ENCODE assay signal across 11 cellular contexts in genomic region chr6:165245287-165245686, GRCh38.
DNase-seq lines count a peak whose midpoint lies in the region; ATAC-seq and TF ChIP-seq lines count a peak whose summit lies in the region.
"Had no signal": no experiment of that assay in that cellular context is flagged by ENCODE, and none has a peak within 500 bp of the region (broad histone marks: within the 10 kb centered on the region; RNA-seq: fewer than 3 reads in every experiment).

No MANE protein-coding gene starts in this region.

- H3K36me3 ChIP-seq in A673 (ENCODE audit: insufficient read depth, low read length, poor library complexity, severe bottlenecking): no peaks in the 10 kb centered on the region
- H3K36me3 ChIP-seq in adipocyte (ENCODE audit: control insufficient read depth, insufficient read depth, low read length, severe bottlenecking): no peaks in the 10 kb centered on the region
- no peaks in the 10 kb centered on the region for H3K36me3 ChIP-seq in left lung
- H3K36me3 ChIP-seq: prostate gland had no signal

- no peaks in the 10 kb centered on the region for H3K27me3 Mint-ChIP-seq in activated CD8-positive, alpha-beta T cell treated with anti-CD3 and anti-CD28 coated beads for 36 hours
- H3K27me3 Mint-ChIP-seq: IgD-negative memory B cell had no signal

- no peaks in the 10 kb centered on the region for H3K27me3 ChIP-seq in A673 (replicated peaks; ENCODE audit: insufficient read depth, low read depth, low read length, poor library complexity)
- H3K27me3 ChIP-seq in adipocyte (replicated peaks; ENCODE audit: control insufficient read depth, insufficient read depth, low read length): no peaks in the 10 kb centered on the region
- H3K27me3 ChIP-seq in left lung: no peaks in the 10 kb centered on the region

- no peaks in the 10 kb centered on the region for H3K4me1 ChIP-seq in A673 (ENCODE audit: insufficient read depth, low read length, poor library complexity, severe bottlenecking)
- H3K4me1 ChIP-seq in adipocyte (ENCODE audit: control insufficient read depth, insufficient read depth, low read length): no peaks in the 10 kb centered on the region
- H3K4me1 ChIP-seq in left lung: no peaks in the 10 kb centered on the region
- H3K4me1 ChIP-seq: prostate gland had no signal

- H3K27ac Mint-ChIP-seq in activated CD8-positive, alpha-beta T cell treated with anti-CD3 and anti-CD28 coated beads for 36 hours: no peak overlapping the region
- H3K27ac Mint-ChIP-seq: IgD-negative memory B cell had no signal

- H3K9me3 Mint-ChIP-seq in activated CD8-positive, alpha-beta T cell treated with anti-CD3 and anti-CD28 coated beads for 36 hours: peaks cover 4% of the 10 kb centered on the region

- DNase-seq in A673 (ENCODE audit: low spot score) (peak; percentile 12), HK-2 (ENCODE audit: unreplicated experiment) (peak; percentile 8), adipocyte (ENCODE audit: low read depth) (peak; percentile 9), left lung (no peak), NOMO-1 treated with DMSO at 0.1 percent for 48 hours (lab: John Stamatoyannopoulos, UW; ENCODE audit: unreplicated experiment) (no peak), lower leg skin (ENCODE audit: low spot score in 2 of 2) (no peak)
- no peak for DNase-seq in activated CD8-positive, alpha-beta T cell treated with anti-CD3 and anti-CD28 coated beads for 36 hours
- no peak for DNase-seq in activated CD4-positive, CD25-positive, alpha-beta regulatory T cell (lab: John Stamatoyannopoulos, UW)
- DNase-seq: EL had no signal

- H3K27ac ChIP-seq in A673 (ENCODE audit: low read depth, low read length, poor library complexity, severe bottlenecking): no peak overlapping the region
- no peak overlapping the region for H3K27ac ChIP-seq in left lung
- H3K27ac ChIP-seq: prostate gland had no signal

- CTCF ChIA-PET in A673 (lab: Charles Lee): no interaction called here
- CTCF ChIA-PET in activated CD8-positive, alpha-beta T cell treated with anti-CD3 and anti-CD28 coated beads for 36 hours (lab: Charles Lee): no interaction called here

- no peaks in the 10 kb centered on the region for H3K4me1 Mint-ChIP-seq in activated CD8-positive, alpha-beta T cell treated with anti-CD3 and anti-CD28 coated beads for 36 hours (ENCODE audit: low read depth)
- H3K4me1 Mint-ChIP-seq: IgD-negative memory B cell had no signal

- no peaks in the 10 kb centered on the region for H3K36me3 Mint-ChIP-seq in activated CD8-positive, alpha-beta T cell treated with anti-CD3 and anti-CD28 coated beads for 36 hours (ENCODE audit: low read depth)
- H3K36me3 Mint-ChIP-seq: IgD-negative memory B cell had no signal

- TF ChIP-seq POLR2A in lower leg skin (IDR thresholded peaks at IDR 0.05): no peak

- POLR2A ChIA-PET in A673 (lab: Charles Lee; ENCODE audit: low non-redundant PET): no interaction called here
- POLR2A ChIA-PET in activated CD8-positive, alpha-beta T cell treated with anti-CD3 and anti-CD28 coated beads for 36 hours (lab: Charles Lee): no interaction called here

- 38 to 52% methylated on average over 4 of the region's 4 CpGs for WGBS in lower leg skin, 2 donors

- ATAC-seq in left lung: peak; percentile 19
- no peak for ATAC-seq in activated CD8-positive, alpha-beta T cell treated with anti-CD3 and anti-CD28 coated beads for 36 hours

- no peak overlapping the region for H3K9ac ChIP-seq in adipocyte (ENCODE audit: low read length)

- H3K9me3 ChIP-seq in A673 (ENCODE audit: low read depth, low read length, poor library complexity, severe bottlenecking) (no peaks in the 10 kb centered on the region), adipocyte (ENCODE audit: control insufficient read depth, low read length) (no peaks in the 10 kb centered on the region), left lung (no peaks in the 10 kb centered on the region)
- H3K9me3 ChIP-seq: prostate gland had no signal

- no peak overlapping the region for H3K4me3 ChIP-seq in A673 (ENCODE audit: low read depth, low read length, poor library complexity, severe bottlenecking)
- no peak overlapping the region for H3K4me3 ChIP-seq in adipocyte (ENCODE audit: low read length)
- no peak overlapping the region for H3K4me3 ChIP-seq in left lung
- H3K4me3 ChIP-seq in lower leg skin (ENCODE audit: low read depth, poor library complexity, severe bottlenecking): no peak overlapping the region
- H3K4me3 ChIP-seq: prostate gland had no signal

- BruUV-seq in A673 (replicated peaks; lab: Mats Ljungman, UMichigan): no TSS peak

- H3K4me3 Mint-ChIP-seq in activated CD8-positive, alpha-beta T cell treated with anti-CD3 and anti-CD28 coated beads for 36 hours: no peak overlapping the region
- H3K4me3 Mint-ChIP-seq: IgD-negative memory B cell had no signal

- TF ChIP-seq CTCF in A673 (conservative IDR thresholded peaks at IDR 0.05; ENCODE audit: low read depth, low read length) (peak; percentile 42; the same call in 1 of the 2 replicates), left lung (IDR thresholded peaks at IDR 0.05) (no peak), lower leg skin (IDR thresholded peaks at IDR 0.05) (no peak)
- TF ChIP-seq CTCF in activated CD8-positive, alpha-beta T cell treated with anti-CD3 and anti-CD28 coated beads for 36 hours (IDR thresholded peaks at IDR 0.05): no peak

- intact Hi-C loops in A673 (cut with micrococcal nuclease; ENCODE audit: unreplicated experiment): no loop called here
- intact Hi-C loops in left lung (cut with DNase I): no loop called here
- intact Hi-C loops in lower leg skin (cut with DNase I; ENCODE audit: low total_unique reads): no loop called here
- intact Hi-C loops in activated CD8-positive, alpha-beta T cell treated with anti-CD3 and anti-CD28 coated beads for 36 hours (cut with micrococcal nuclease): no loop called here

Comparison
In these comparisons a context has a peak if more than half of its experiments do, and no peak if none do; other contexts are left out.
1. DNase-seq: peak in A673 (single experiment), HK-2 (single experiment) and adipocyte (single experiment); none in left lung (0 of 2), NOMO-1 treated with DMSO at 0.1 percent for 48 hours (single experiment), lower leg skin (0 of 2), activated CD8-positive, alpha-beta T cell treated with anti-CD3 and anti-CD28 coated beads for 36 hours (single experiment) and activated CD4-positive, CD25-positive, alpha-beta regulatory T cell (0 of 4).